In genomic region chr17:48123111-48123510, GRCh38 we compare ENCODE assay signal across 21 cellular contexts. TPM values are rescaled to one million over a fixed set of nuclear protein-coding genes. Genes with fewer than 3 reads are reported as not detected.
DNase-seq lines count a peak whose midpoint lies in the region; ATAC-seq lines count a peak whose summit lies in the region.
"Had no signal": no experiment of that assay in that cellular context is flagged by ENCODE, and none has a peak within 500 bp of the region (broad histone marks: within the 10 kb centered on the region; RNA-seq: fewer than 3 reads in every experiment).

No MANE protein-coding gene starts in this region.

- peak overlapping the region; percentile 56 for H3K27ac Mint-ChIP-seq in T-helper 17 cell
- H3K27ac Mint-ChIP-seq: progenitor cell of endocrine pancreas had no signal

- peaks cover 4% of the 10 kb centered on the region for H3K4me1 Mint-ChIP-seq in T-helper 17 cell

- no peak for ATAC-seq in T-helper 17 cell

- no peaks in the 10 kb centered on the region for H3K36me3 Mint-ChIP-seq in T-helper 17 cell (ENCODE audit: low read depth)

- H3K4me3 Mint-ChIP-seq in T-helper 17 cell: no peak overlapping the region

- H3K27me3 Mint-ChIP-seq in T-helper 17 cell: no peaks in the 10 kb centered on the region
- H3K27me3 Mint-ChIP-seq: progenitor cell of endocrine pancreas had no signal

- no peaks in the 10 kb centered on the region for H3K9me3 ChIP-seq in T-helper 17 cell (ENCODE audit: control insufficient read depth, low read length, poor library complexity, severe bottlenecking)
- H3K9me3 ChIP-seq: BLaER1 treated with 17β-estradiol and CSF1 and Interleukin-3, amounts not matched to agents 10 nM and 100 nM had no signal

- DNase-seq in NCI-H82 (lab: John Stamatoyannopoulos, UW): peak; percentile 21
- DNase-seq in NCI-H82 treated with DMSO at 0.1 percent for 48 hours (lab: John Stamatoyannopoulos, UW; ENCODE audit: unreplicated experiment): no peak
- DNase-seq in T-helper 17 cell: no peak
- peak; percentile 68 to 78 for DNase-seq in hippocampal formation (lab: John Stamatoyannopoulos, UW)
- peak; percentile 93 for DNase-seq in pons (ENCODE audit: low spot score)
- no peak for DNase-seq in COLO829 (ENCODE audit: low spot score)
- DNase-seq in NK-92 (lab: John Stamatoyannopoulos, UW; ENCODE audit: unreplicated experiment): no peak
- DNase-seq in amniotic stem cell (lab: John Stamatoyannopoulos, UW): no peak
- DNase-seq: 8988T; activated CD4-positive, alpha-beta T cell treated with anti-CD3 and anti-CD28 coated beads, Interleukin-2, amount 50 U/mL, for 48 hours; activated gamma-delta T cell; cortex of kidney; DMS79; erythroblast; HCEC 1CT; Kasumi-1; NCI-H1417 treated with DMSO at 0.1 percent for 48 hours; stimulated activated CD4-positive, alpha-beta T cell treated with anti-CD3 and anti-CD28 coated beads, Interleukin-12 subunit alpha, Interleukin-12 subunit beta, amount 100 ng/mL, for 4 hours; stimulated activated naive CD4-positive, alpha-beta T cell treated with Interleukin-2 at 50 U/mL for 16 hours had no signal

RNA-seq across cellular contexts. Expression of gene SNX11, which starts 15.5 kb away (rescaled TPM):
- total RNA-seq in T-helper 17 cell: 10 to 100 TPM; 12.8 to 13.2 TPM

RNA-seq across cellular contexts. Expression of gene CBX1, which starts 21.8 kb away (rescaled TPM):
- total RNA-seq in T-helper 17 cell: 10 to 100 TPM; 12.7 to 16.9 TPM

Comparison
In these comparisons a context has a peak if more than half of its experiments do, and no peak if none do; other contexts are left out.
1. DNase-seq: peak in NCI-H82 (single experiment), hippocampal formation (2 of 2) and pons (single experiment); none in NCI-H82 treated with DMSO at 0.1 percent for 48 hours (single experiment), T-helper 17 cell (0 of 3), COLO829 (single experiment), NK-92 (single experiment) and amniotic stem cell (single experiment).